19 cellular contexts compared by ENCODE assay signal in genomic region chr3:13972679-13973379, GRCh38.
DNase-seq lines count a peak whose midpoint lies in the region; ATAC-seq and TF ChIP-seq lines count a peak whose summit lies in the region.
"Had no signal": no experiment of that assay in that cellular context is flagged by ENCODE, and none has a peak within 500 bp of the region (broad histone marks: within the 10 kb centered on the region; RNA-seq: fewer than 3 reads in every experiment).

No MANE protein-coding gene starts in this region.

- H3K27me3 Mint-ChIP-seq in activated naive CD4-positive, alpha-beta T cell treated with anti-CD3 and anti-CD28 coated beads for 36 hours (ENCODE audit: low read depth): no peaks in the 10 kb centered on the region
- H3K27me3 Mint-ChIP-seq: B cell had no signal

- intact Hi-C loops in activated naive CD4-positive, alpha-beta T cell treated with anti-CD3 and anti-CD28 coated beads for 36 hours (cut with micrococcal nuclease): no loop called here
- intact Hi-C loops in posterior vena cava (cut with DNase I) (no loop called here), prostate gland (cut with DNase I) (no loop called here)

- H3K4me1 ChIP-seq in prostate gland (replicated peaks): no peaks in the 10 kb centered on the region
- H3K4me1 ChIP-seq: Caco-2, SJCRH30 had no signal

- 94% methylated on average over 5 of the region's 5 CpGs for WGBS in prostate gland

- no peak for TF ChIP-seq CTCF in prostate gland (IDR thresholded peaks at IDR 0.05)

- CTCF ChIA-PET in activated naive CD4-positive, alpha-beta T cell treated with anti-CD3 and anti-CD28 coated beads for 36 hours (lab: Charles Lee): no interaction called here

- TF ChIP-seq POLR2A in prostate gland (IDR thresholded peaks at IDR 0.05): no peak

- no peak overlapping the region for H3K4me3 ChIP-seq in prostate gland
- H3K4me3 ChIP-seq: SJCRH30 had no signal

- DNase-seq in activated naive CD4-positive, alpha-beta T cell treated with anti-CD3 and anti-CD28 coated beads for 36 hours: peak; percentile 7
- no peak for DNase-seq in activated naive CD4-positive, alpha-beta T cell treated with anti-CD3 and anti-CD28 coated beads, Interleukin-2, amount 50 U/mL, for 16 hours
- peak; percentile 14 for DNase-seq in RKO (ENCODE audit: low spot score)
- peak; percentile 6 for DNase-seq in epithelial cell of prostate (ENCODE audit: low read depth, low spot score)
- DNase-seq in posterior vena cava (ENCODE audit: low spot score): no peak
- DNase-seq in prostate gland (ENCODE audit: low spot score): no peak
- no peak for DNase-seq in COLO829 (ENCODE audit: low spot score)
- DNase-seq: 8988T, GF-D8, NCI-H1092, NCI-H146, NCI-H2081, NCI-H2171 treated with DMSO at 0.1 percent for 48 hours, NCI-H748 treated with DMSO at 0.1 percent for 48 hours, SJCRH30 had no signal

- no peak overlapping the region for H3K4me3 Mint-ChIP-seq in activated naive CD4-positive, alpha-beta T cell treated with anti-CD3 and anti-CD28 coated beads for 36 hours
- H3K4me3 Mint-ChIP-seq: B cell had no signal

- no peaks in the 10 kb centered on the region for H3K36me3 ChIP-seq in prostate gland
- H3K36me3 ChIP-seq: SJCRH30 had no signal

- no peaks in the 10 kb centered on the region for H3K9me3 ChIP-seq in prostate gland

- H3K27ac Mint-ChIP-seq in activated naive CD4-positive, alpha-beta T cell treated with anti-CD3 and anti-CD28 coated beads for 36 hours: no peak overlapping the region
- H3K27ac Mint-ChIP-seq: B cell had no signal

- H3K36me3 Mint-ChIP-seq in activated naive CD4-positive, alpha-beta T cell treated with anti-CD3 and anti-CD28 coated beads for 36 hours (ENCODE audit: low read depth): no peaks in the 10 kb centered on the region

- H3K9me3 Mint-ChIP-seq in activated naive CD4-positive, alpha-beta T cell treated with anti-CD3 and anti-CD28 coated beads for 36 hours: peaks cover 29% of the 10 kb centered on the region

- H3K4me1 Mint-ChIP-seq in activated naive CD4-positive, alpha-beta T cell treated with anti-CD3 and anti-CD28 coated beads for 36 hours (ENCODE audit: low read depth): no peaks in the 10 kb centered on the region
- H3K4me1 Mint-ChIP-seq: B cell had no signal

- no peak for ATAC-seq in HG03571 (IDR thresholded peaks at IDR 0.05; ENCODE audit: unreplicated experiment)

- no peaks in the 10 kb centered on the region for H3K27me3 ChIP-seq in prostate gland (replicated peaks; ENCODE audit: insufficient read depth)
- H3K27me3 ChIP-seq: SJCRH30 had no signal

- H3K27ac ChIP-seq in epithelial cell of prostate (peak overlapping the region; percentile 33), prostate gland (no peak overlapping the region)
- H3K27ac ChIP-seq: RWPE1, SJCRH30 had no signal

Comparison
In these comparisons a context has a peak if more than half of its experiments do, and no peak if none do; other contexts are left out.
1. DNase-seq: peak in activated naive CD4-positive, alpha-beta T cell treated with anti-CD3 and anti-CD28 coated beads for 36 hours (single experiment), RKO (single experiment) and epithelial cell of prostate (single experiment); none in activated naive CD4-positive, alpha-beta T cell treated with anti-CD3 and anti-CD28 coated beads, Interleukin-2, amount 50 U/mL, for 16 hours (single experiment), posterior vena cava (single experiment), prostate gland (single experiment) and COLO829 (single experiment).